In the genomic region with DNA sequence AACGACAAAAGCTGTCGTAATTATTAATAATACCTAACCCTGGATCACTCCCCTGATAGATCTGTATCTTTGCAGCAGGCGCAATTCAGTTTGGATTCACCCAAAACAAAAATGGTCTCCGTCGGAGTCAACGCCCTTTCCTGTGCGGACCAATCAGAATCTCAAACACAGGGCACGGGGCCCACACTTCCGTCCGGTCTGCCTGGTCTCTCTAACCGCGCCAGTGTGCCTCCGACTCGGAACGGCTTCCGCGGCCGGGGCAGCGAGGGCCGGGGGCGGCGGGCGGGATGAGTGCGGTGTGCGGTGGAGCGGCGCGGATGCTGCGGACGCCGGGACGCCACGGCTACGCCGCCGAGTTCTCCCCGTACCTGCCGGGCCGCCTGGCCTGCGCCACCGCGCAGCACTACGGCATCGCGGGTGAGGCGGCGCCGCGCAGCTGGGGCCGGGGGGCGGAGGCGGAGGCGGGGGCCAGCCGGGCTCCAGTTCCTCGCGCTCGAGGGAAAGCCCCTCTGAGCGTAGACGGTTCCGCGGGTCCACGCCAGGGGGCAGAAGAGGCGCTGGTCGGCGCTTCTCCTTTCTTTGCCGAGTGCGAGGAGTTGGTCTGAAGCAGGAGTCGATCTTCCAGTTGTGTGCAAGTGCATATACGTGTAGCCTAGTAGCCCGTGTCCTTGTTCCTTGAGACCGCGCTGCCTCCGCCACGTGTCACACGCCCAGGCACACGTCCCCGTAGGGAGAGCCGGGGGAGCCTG, we compare ENCODE assay signal across 1 cellular context.
TF ChIP-seq lines count a peak whose summit lies in the region.

A gene with protein sequence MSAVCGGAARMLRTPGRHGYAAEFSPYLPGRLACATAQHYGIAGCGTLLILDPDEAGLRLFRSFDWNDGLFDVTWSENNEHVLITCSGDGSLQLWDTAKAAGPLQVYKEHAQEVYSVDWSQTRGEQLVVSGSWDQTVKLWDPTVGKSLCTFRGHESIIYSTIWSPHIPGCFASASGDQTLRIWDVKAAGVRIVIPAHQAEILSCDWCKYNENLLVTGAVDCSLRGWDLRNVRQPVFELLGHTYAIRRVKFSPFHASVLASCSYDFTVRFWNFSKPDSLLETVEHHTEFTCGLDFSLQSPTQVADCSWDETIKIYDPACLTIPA (plus strand): TSS at position 214 of the 749 bp plus-strand sequence. CDS start 74 bp downstream, at position 288.

TF ChIP-seq in HCT116, 20 proteins besides CTCF, POLR2A, EP300 and RAD21 (continued from another document):
- TF ChIP-seq, protein P1, sequence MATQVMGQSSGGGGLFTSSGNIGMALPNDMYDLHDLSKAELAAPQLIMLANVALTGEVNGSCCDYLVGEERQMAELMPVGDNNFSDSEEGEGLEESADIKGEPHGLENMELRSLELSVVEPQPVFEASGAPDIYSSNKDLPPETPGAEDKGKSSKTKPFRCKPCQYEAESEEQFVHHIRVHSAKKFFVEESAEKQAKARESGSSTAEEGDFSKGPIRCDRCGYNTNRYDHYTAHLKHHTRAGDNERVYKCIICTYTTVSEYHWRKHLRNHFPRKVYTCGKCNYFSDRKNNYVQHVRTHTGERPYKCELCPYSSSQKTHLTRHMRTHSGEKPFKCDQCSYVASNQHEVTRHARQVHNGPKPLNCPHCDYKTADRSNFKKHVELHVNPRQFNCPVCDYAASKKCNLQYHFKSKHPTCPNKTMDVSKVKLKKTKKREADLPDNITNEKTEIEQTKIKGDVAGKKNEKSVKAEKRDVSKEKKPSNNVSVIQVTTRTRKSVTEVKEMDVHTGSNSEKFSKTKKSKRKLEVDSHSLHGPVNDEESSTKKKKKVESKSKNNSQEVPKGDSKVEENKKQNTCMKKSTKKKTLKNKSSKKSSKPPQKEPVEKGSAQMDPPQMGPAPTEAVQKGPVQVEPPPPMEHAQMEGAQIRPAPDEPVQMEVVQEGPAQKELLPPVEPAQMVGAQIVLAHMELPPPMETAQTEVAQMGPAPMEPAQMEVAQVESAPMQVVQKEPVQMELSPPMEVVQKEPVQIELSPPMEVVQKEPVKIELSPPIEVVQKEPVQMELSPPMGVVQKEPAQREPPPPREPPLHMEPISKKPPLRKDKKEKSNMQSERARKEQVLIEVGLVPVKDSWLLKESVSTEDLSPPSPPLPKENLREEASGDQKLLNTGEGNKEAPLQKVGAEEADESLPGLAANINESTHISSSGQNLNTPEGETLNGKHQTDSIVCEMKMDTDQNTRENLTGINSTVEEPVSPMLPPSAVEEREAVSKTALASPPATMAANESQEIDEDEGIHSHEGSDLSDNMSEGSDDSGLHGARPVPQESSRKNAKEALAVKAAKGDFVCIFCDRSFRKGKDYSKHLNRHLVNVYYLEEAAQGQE (IDR thresholded peaks at IDR 0.05; ENCODE audit: low read depth): no peak
- TF ChIP-seq SP1 (IDR thresholded peaks at IDR 0.05; ENCODE audit: low read depth): peak; percentile 63
- TF ChIP-seq CEBPB (IDR thresholded peaks at IDR 0.05; ENCODE audit: low read depth): no peak
- no peak for TF ChIP-seq FOSL1 (IDR thresholded peaks at IDR 0.05; ENCODE audit: low read depth)
- TF ChIP-seq POLR2AphosphoS5 (IDR thresholded peaks at IDR 0.05; ENCODE audit: low read depth, low read length): peak; percentile 86
- TF ChIP-seq EGR1 (IDR thresholded peaks at IDR 0.05; ENCODE audit: low read depth): 0 out of 2 replicates have a peak, but pooled peaks have one; percentile 49
